2 cellular contexts compared by ENCODE assay signal in the genomic region with DNA sequence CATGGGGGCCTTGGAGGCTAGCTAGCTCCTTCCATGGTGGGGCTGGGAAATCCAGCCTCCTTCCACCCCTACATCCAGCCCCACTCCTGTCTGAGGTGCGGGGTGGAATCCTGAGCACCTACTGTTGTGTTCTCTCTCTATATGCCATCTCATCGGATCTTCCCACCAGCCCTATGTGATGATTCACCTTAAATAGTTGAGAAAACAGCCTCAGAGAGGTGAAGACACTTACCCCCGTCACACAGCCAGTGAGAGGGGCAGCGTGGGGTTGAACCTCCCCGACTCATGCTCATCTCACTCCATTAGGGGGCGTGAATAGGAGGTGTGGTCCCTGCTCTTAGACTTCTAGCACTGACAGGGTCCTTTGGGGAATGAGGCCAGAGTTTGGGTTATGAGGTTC.
TF ChIP-seq lines count a peak whose summit lies in the region.

No MANE protein-coding gene starts in this region.

TF ChIP-seq in HCT116, 20 proteins besides CTCF, POLR2A, EP300 and RAD21:
- no peak for TF ChIP-seq ELF1 (IDR thresholded peaks at IDR 0.05; ENCODE audit: borderline replicate concordance, low read depth)
- no peak for TF ChIP-seq ZFX (IDR thresholded peaks at IDR 0.05)
- TF ChIP-seq SRF (IDR thresholded peaks at IDR 0.05; ENCODE audit: low read depth), result no peak
- TF ChIP-seq, protein P1, sequence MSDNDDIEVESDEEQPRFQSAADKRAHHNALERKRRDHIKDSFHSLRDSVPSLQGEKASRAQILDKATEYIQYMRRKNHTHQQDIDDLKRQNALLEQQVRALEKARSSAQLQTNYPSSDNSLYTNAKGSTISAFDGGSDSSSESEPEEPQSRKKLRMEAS (IDR thresholded peaks at IDR 0.05), result no peak
- TF ChIP-seq EGR1 (IDR thresholded peaks at IDR 0.05; ENCODE audit: low read depth), result no peak
- TF ChIP-seq POLR2AphosphoS5 (IDR thresholded peaks at IDR 0.05; ENCODE audit: low read depth, low read length), result no peak
- TF ChIP-seq REST (IDR thresholded peaks at IDR 0.05; ENCODE audit: low read depth), result no peak
- TF ChIP-seq CBX3 (IDR thresholded peaks at IDR 0.05; ENCODE audit: low read depth), result no peak
- TF ChIP-seq EZH2 (IDR thresholded peaks at IDR 0.05), result no peak
- no peak for TF ChIP-seq FOSL1 (IDR thresholded peaks at IDR 0.05; ENCODE audit: low read depth)
- no peak for TF ChIP-seq SP1 (IDR thresholded peaks at IDR 0.05; ENCODE audit: low read depth)
- no peak for TF ChIP-seq YY1 (IDR thresholded peaks at IDR 0.05; ENCODE audit: extremely low read depth, insufficient replicate concordance, low read depth, low read length)
- TF ChIP-seq JUND (IDR thresholded peaks at IDR 0.05), result no peak
- TF ChIP-seq EZH2phosphoT487 (IDR thresholded peaks at IDR 0.05; ENCODE audit: borderline replicate concordance), result no peak
- TF ChIP-seq, protein P2, sequence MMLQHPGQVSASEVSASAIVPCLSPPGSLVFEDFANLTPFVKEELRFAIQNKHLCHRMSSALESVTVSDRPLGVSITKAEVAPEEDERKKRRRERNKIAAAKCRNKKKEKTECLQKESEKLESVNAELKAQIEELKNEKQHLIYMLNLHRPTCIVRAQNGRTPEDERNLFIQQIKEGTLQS (IDR thresholded peaks at IDR 0.05), result no peak

TF ChIP-seq in H1, 55 proteins besides CTCF, POLR2A, EP300 and RAD21:
- TF ChIP-seq, protein P1 (IDR thresholded peaks at IDR 0.05), result no peak
- no peak for TF ChIP-seq TBP (IDR thresholded peaks at IDR 0.05; ENCODE audit: low read depth, low read length)
- TF ChIP-seq BCL11A (IDR thresholded peaks at IDR 0.05; ENCODE audit: low read depth in 2 of 2, low read length in 2 of 2), result no peak
- TF ChIP-seq CREB1 (IDR thresholded peaks at IDR 0.05), result no peak
- TF ChIP-seq RFX5 (IDR thresholded peaks at IDR 0.05; ENCODE audit: borderline replicate concordance, low read depth, low read length), result no peak
- TF ChIP-seq TCF12 (IDR thresholded peaks at IDR 0.05; ENCODE audit: low read depth, low read length), result no peak
- TF ChIP-seq TAF7 (optimal IDR thresholded peaks at IDR 0.05; ENCODE audit: borderline replicate concordance, low read depth, low read length), result no peak
- no peak for TF ChIP-seq JUND (IDR thresholded peaks at IDR 0.05; ENCODE audit: low read length)
- no peak for TF ChIP-seq CHD7 (IDR thresholded peaks at IDR 0.05; ENCODE audit: insufficient replicate concordance, low read length)
- TF ChIP-seq, protein P3, sequence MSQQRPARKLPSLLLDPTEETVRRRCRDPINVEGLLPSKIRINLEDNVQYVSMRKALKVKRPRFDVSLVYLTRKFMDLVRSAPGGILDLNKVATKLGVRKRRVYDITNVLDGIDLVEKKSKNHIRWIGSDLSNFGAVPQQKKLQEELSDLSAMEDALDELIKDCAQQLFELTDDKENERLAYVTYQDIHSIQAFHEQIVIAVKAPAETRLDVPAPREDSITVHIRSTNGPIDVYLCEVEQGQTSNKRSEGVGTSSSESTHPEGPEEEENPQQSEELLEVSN (IDR thresholded peaks at IDR 0.05), result no peak
- TF ChIP-seq RXRA (IDR thresholded peaks at IDR 0.05; ENCODE audit: insufficient read depth, low read depth, low read length), result no peak
- TF ChIP-seq, protein P2 (IDR thresholded peaks at IDR 0.05; ENCODE audit: insufficient read depth, low read depth, low read length), result no peak
- TF ChIP-seq FOSL1 (IDR thresholded peaks at IDR 0.05; ENCODE audit: insufficient read depth, low read depth, low read length), result no peak
